In the genomic region with DNA sequence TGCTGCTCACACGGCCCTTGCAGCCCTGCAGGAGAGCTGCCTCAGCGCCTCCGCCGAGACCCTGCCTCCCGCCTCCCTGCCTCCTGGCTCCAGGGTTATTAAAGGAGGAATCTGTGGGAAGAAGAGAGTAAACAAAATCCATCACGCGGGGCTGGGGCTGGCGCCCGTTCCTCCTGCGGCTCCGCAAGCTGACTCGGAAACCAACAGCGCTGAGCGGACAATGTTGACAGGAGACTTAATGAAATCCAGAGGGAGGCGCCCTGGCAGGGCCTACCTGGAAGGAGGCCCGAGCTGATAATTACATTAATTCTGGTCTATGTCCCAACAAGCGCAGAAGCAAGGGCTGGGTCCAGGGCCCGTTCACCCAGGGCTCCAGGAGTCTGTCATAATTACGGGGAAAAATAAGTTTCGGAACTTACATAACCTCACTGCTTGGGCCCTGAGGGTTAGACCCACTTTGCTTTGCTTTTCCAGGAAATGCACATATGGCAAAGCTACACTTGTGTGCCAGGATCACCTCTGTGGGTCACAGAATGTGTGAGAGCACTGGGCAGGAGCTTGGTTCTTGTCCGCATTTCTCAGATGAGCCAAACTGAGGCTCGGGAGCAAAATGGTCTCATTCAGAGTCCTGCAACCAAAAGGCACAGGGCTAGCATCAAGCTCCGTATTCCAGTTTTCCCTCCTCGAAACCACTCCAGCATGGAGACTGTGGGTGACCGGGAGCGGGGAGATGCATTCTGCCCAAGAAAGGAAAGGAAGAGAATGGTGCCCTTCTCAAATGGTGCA, we compare ENCODE assay signal across 10 cellular contexts. TPM values are rescaled to one million over a fixed set of nuclear protein-coding genes. Genes with fewer than 3 reads are reported as not detected.
DNase-seq lines count a peak whose midpoint lies in the region; ATAC-seq and TF ChIP-seq lines count a peak whose summit lies in the region.
"Had no signal": no experiment of that assay in that cellular context is flagged by ENCODE, and none has a peak within 500 bp of the region (broad histone marks: within the 10 kb centered on the region; RNA-seq: fewer than 3 reads in every experiment).

No MANE protein-coding gene starts in this region.

- no peaks in the 10 kb centered on the region for H4K20me1 ChIP-seq in GM23248 (ENCODE audit: insufficient read depth)

- H3K27me3 ChIP-seq in GM23248 (replicated peaks; ENCODE audit: insufficient read depth), result peaks cover 10% of the 10 kb centered on the region; the same call in 1 of the 2 replicates
- H3K27me3 ChIP-seq in SJCRH30, result no peaks in the 10 kb centered on the region
- no peaks in the 10 kb centered on the region for H3K27me3 ChIP-seq in rectal smooth muscle tissue (ENCODE audit: control insufficient read depth, insufficient read depth, low read length)
- H3K27me3 ChIP-seq: cardiac muscle cell had no signal

- ATAC-seq in GM21390 (IDR thresholded peaks at IDR 0.05; ENCODE audit: unreplicated experiment), result no peak
- ATAC-seq: activated CD4-positive, alpha-beta T cell treated with anti-CD3 and anti-CD28 coated beads for 36 hours had no signal

- peak; percentile 58 for DNase-seq in GM23248
- peak; percentile 51 to 68 for DNase-seq in SJCRH30
- DNase-seq in foreskin fibroblast, result peak; percentile 16 to 59
- no peak for DNase-seq in activated CD4-positive, alpha-beta T cell treated with anti-CD3 and anti-CD28 coated beads, Interleukin-2, amount 50 U/mL, for 4 hours
- DNase-seq in dermis blood vessel endothelial cell, result no peak
- no peak for DNase-seq in COR-L47 (lab: John Stamatoyannopoulos, UW)
- DNase-seq: activated CD4-positive, alpha-beta T cell treated with anti-CD3 and anti-CD28 coated beads for 36 hours had no signal

- H3K4me1 ChIP-seq in GM23248 (ENCODE audit: insufficient read depth) (no peaks in the 10 kb centered on the region), SJCRH30 (peaks cover 41% of the 10 kb centered on the region), rectal smooth muscle tissue (ENCODE audit: control insufficient read depth, insufficient read depth, low read length) (peaks cover 6% of the 10 kb centered on the region)

- H3K4me3 ChIP-seq in GM23248 (peak overlapping the region; percentile 43), SJCRH30 (no peak overlapping the region), foreskin fibroblast (ENCODE audit: low read depth in 1 of 2, low read length in 2 of 2) (no peak overlapping the region), rectal smooth muscle tissue (ENCODE audit: low read length) (peak overlapping the region; percentile 21)
- H3K4me3 ChIP-seq: cardiac muscle cell had no signal

- in situ Hi-C loops in GM23248 (cut with MboI), result no loop called here

- no peaks in the 10 kb centered on the region for H3K9me3 ChIP-seq in GM23248 (ENCODE audit: low read depth)
- no peaks in the 10 kb centered on the region for H3K9me3 ChIP-seq in SJCRH30 (replicated peaks)

- H3K4me2 ChIP-seq in GM23248 (ENCODE audit: unreplicated experiment), result peak overlapping the region; percentile 38

- H3K9ac ChIP-seq in GM23248 (0 out of 2 replicates have a peak overlapping the region, but pooled peaks have one; percentile 5), rectal smooth muscle tissue (ENCODE audit: low read length) (no peak overlapping the region)

- H3K36me3 ChIP-seq in GM23248 (ENCODE audit: low read depth) (no peaks in the 10 kb centered on the region), SJCRH30 (no peaks in the 10 kb centered on the region), rectal smooth muscle tissue (ENCODE audit: control insufficient read depth, insufficient read depth, low read length) (no peaks in the 10 kb centered on the region)
- H3K36me3 ChIP-seq: cardiac muscle cell had no signal

- H3F3A ChIP-seq in GM23248 (ENCODE audit: insufficient read depth), result no peaks in the 10 kb centered on the region

- no peaks in the 10 kb centered on the region for H3K79me2 ChIP-seq in GM23248 (ENCODE audit: insufficient read depth)

- peak overlapping the region; percentile 75 for H2AFZ ChIP-seq in GM23248

- no peaks in the 10 kb centered on the region for H3K9me2 ChIP-seq in GM23248 (ENCODE audit: insufficient read depth)

- WGBS in GM23248 (ENCODE audit: low coverage in 1 of 2, low lambda C conversion rate in 2 of 2, missing lambda C conversion rate in 2 of 2), 2 experiments, result 20 to 24% methylated on average over 26 of the region's 26 CpGs

- H3K27ac ChIP-seq in GM23248, result no peak overlapping the region
- H3K27ac ChIP-seq in SJCRH30, result peak overlapping the region; percentile 9; the same call in 1 of the 2 replicates
- H3K27ac ChIP-seq in rectal smooth muscle tissue (ENCODE audit: low read depth, low read length), result peak overlapping the region; percentile 30
- H3K27ac ChIP-seq: cardiac muscle cell had no signal

- no peak for TF ChIP-seq CTCF in foreskin fibroblast (IDR thresholded peaks at IDR 0.05; ENCODE audit: low read depth, low read length)

RNA-seq across cellular contexts. Expression of gene SLC6A6, which starts 43.8 kb away (rescaled TPM):
- total RNA-seq in GM23248 (2014; rRNA removed; shearing (Covaris generic)), result 10.6 and 13.4 TPM in 2 replicates
- 4.6 and 4.7 TPM in 2 replicates for polyA plus RNA-seq in GM23248 (2016; fragmentation: Nextera tagmentation; extraction: Ambion mirVana)
- 10.5 and 10.9 TPM in 2 replicates for total RNA-seq in SJCRH30 (2014; rRNA removed; shearing (Covaris generic))
- total RNA-seq in dermis blood vessel endothelial cell, result 10.9 and 28.6 TPM in 2 replicates

Comparison
In these comparisons a context has a peak if more than half of its experiments do, and no peak if none do; other contexts are left out.
1. DNase-seq: peak in GM23248 (single experiment), SJCRH30 (2 of 2) and foreskin fibroblast (2 of 2); none in activated CD4-positive, alpha-beta T cell treated with anti-CD3 and anti-CD28 coated beads, Interleukin-2, amount 50 U/mL, for 4 hours (0 of 2), dermis blood vessel endothelial cell (single experiment) and COR-L47 (single experiment).
2. H3K4me3 ChIP-seq: peak in GM23248 (single experiment) and rectal smooth muscle tissue (single experiment); none in SJCRH30 (single experiment) and foreskin fibroblast (0 of 2).